In genomic region chr17:35345926-35346771, GRCh38 we compare ENCODE assay signal across 1 cellular context.
TF ChIP-seq lines count a peak whose summit lies in the region.

No MANE protein-coding gene starts in this region.

TF ChIP-seq in WTC11, 78 proteins besides CTCF, POLR2A, EP300 and RAD21 (continued from another document):
- no peak for TF ChIP-seq ZBTB43 (CRISPR knock-in tag; IDR thresholded peaks at IDR 0.05)
- TF ChIP-seq MYBL2 (CRISPR knock-in tag; IDR thresholded peaks at IDR 0.05): no peak
- no peak for TF ChIP-seq CREM (CRISPR knock-in tag; IDR thresholded peaks at IDR 0.05)
- TF ChIP-seq AFF4 (CRISPR knock-in tag; IDR thresholded peaks at IDR 0.05; ENCODE audit: borderline replicate concordance): no peak
- TF ChIP-seq CBFB (CRISPR knock-in tag; IDR thresholded peaks at IDR 0.05; ENCODE audit: low read depth): no peak
- TF ChIP-seq RELA (CRISPR knock-in tag; IDR thresholded peaks at IDR 0.05; ENCODE audit: borderline replicate concordance): no peak
- no peak for TF ChIP-seq CREB1 (CRISPR knock-in tag; IDR thresholded peaks at IDR 0.05)
